In the genomic region with DNA sequence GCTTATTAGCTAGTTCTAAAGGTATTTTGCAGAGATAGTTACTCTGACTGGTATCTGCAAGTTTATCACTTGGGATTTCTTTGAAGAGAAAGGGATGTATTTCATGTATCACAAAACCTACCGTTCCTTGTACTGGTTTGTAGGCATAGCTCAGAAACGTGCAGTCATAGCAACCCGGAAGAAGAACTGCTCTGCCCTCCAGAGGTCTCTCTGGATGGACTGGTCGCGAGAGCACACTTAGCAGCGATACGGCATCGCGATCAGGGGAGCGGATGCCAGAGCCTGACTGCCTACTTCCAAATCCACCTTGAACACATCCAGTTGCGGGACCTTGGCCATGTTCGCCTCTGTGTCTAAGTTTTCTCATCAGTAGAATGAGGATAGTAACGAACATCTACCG, we compare ENCODE assay signal across 19 cellular contexts.
"Had no signal": no experiment of that assay in that cellular context is flagged by ENCODE, and none has a peak within 500 bp of the region (broad histone marks: within the 10 kb centered on the region; RNA-seq: fewer than 3 reads in every experiment).

No MANE protein-coding gene starts in this region.

- H3K9me3 ChIP-seq: colonic mucosa, spleen, thoracic aorta had no signal

- H3K27me3 ChIP-seq: colonic mucosa, heart left ventricle, spleen had no signal

- H3K4me1 ChIP-seq: colonic mucosa, parathyroid adenoma, psoas muscle, spleen had no signal

- H3K9ac ChIP-seq: parathyroid adenoma had no signal

- H3K4me3 ChIP-seq: colonic mucosa, heart left ventricle, psoas muscle, spleen, thoracic aorta had no signal

- H3K27ac ChIP-seq: colonic mucosa, heart left ventricle, parathyroid adenoma, psoas muscle, spleen, thoracic aorta had no signal

- H3K36me3 ChIP-seq: colonic mucosa, thoracic aorta had no signal

- ATAC-seq: heart left ventricle; sciatic nerve; stimulated activated memory B cell treated with anti-CD40 and anti-IgM and Interleukin-4, amounts not matched to agents 10 μg/mL and 1 μg/mL and 100 μg/mL, for 72 hours had no signal

- DNase-seq: colonic mucosa; dermis blood vessel endothelial cell; erythroblast; heart left ventricle; hippocampal formation; kidney glomerular epithelial cell; mesendoderm; naive B cell; psoas muscle; retina; spleen; stimulated activated CD4-positive, alpha-beta T cell treated with anti-CD3 and anti-CD28 coated beads, Interleukin-15, amount 100 ng/mL, for 24 hours; stimulated activated CD4-positive, alpha-beta T cell treated with anti-CD3 and anti-CD28 coated beads, Interleukin-1b, Interleukin-23, amount 100 ng/mL, for 48 hours; stimulated activated CD4-positive, alpha-beta T cell treated with anti-CD3 and anti-CD28 coated beads, Interleukin-4, amount 100 ng/mL, for 24 hours; trophoblast cell had no signal
